In genomic region chr10:32445740-32446615, GRCh38 we compare ENCODE assay signal across 7 cellular contexts. TPM values are rescaled to one million over a fixed set of nuclear protein-coding genes. Genes with fewer than 3 reads are reported as not detected.
DNase-seq lines count a peak whose midpoint lies in the region; ATAC-seq and TF ChIP-seq lines count a peak whose summit lies in the region.

TSS of gene CCDC7 (plus strand) at chr10:32446140. CDS start at chr10:32451643, 5,503 bp downstream.

- H4K20me1 ChIP-seq in hepatocyte (ENCODE audit: insufficient read depth, poor library complexity, severe bottlenecking) = no peaks in the 10 kb centered on the region

- H3K36me3 ChIP-seq in ascending aorta (no peaks in the 10 kb centered on the region), hepatocyte (replicated peaks; ENCODE audit: insufficient read depth, low read depth) (no peaks in the 10 kb centered on the region)

- TF ChIP-seq CTCF in ascending aorta (IDR thresholded peaks at IDR 0.05) (peak; percentile 24 to 47 (median 41)), hepatocyte (IDR thresholded peaks at IDR 0.05; ENCODE audit: poor library complexity) (peak; percentile 53)

- H3K9me2 ChIP-seq in hepatocyte (replicated peaks; ENCODE audit: insufficient read depth) = no peaks in the 10 kb centered on the region

- peak within 1 kb of the TSS; percentile 98 to 99 for H3K27ac ChIP-seq in ascending aorta
- peak within 1 kb of the TSS; percentile 97 for H3K27ac ChIP-seq in hepatocyte

- WGBS in hepatocyte (ENCODE audit: low lambda C conversion rate, missing lambda C conversion rate) = 2% methylated on average over 56 of the region's 56 CpGs

- peak within 1 kb of the TSS; percentile 82 for H3K4me2 ChIP-seq in hepatocyte

- DNase-seq in NCI-H1694 (lab: John Stamatoyannopoulos, UW) (peak; percentile 74), T-helper 2 cell (peak; percentile 71 to 96 (median 78)), ascending aorta (ENCODE audit: low spot score in 2 of 2) (peak; percentile 29 to 92), hepatocyte (ENCODE audit: low spot score) (peak; percentile 94), renal cortical epithelial cell (ENCODE audit: low read depth) (peak; percentile 68)

- H3K27me3 ChIP-seq in ascending aorta (no peaks in the 10 kb centered on the region), hepatocyte (no peaks in the 10 kb centered on the region)

- intact Hi-C loops in ascending aorta (cut with DNase I) = loop anchor here (2.0 to 10.0 kb wide), 3 partner anchors 31 to 559 kb away; no protein-coding TSS in a partner anchor

- H3K9me3 ChIP-seq in ascending aorta = no peaks in the 10 kb centered on the region
- no peaks in the 10 kb centered on the region for H3K9me3 ChIP-seq in hepatocyte (ENCODE audit: low read depth)

- ATAC-seq in GM18498 (IDR thresholded peaks at IDR 0.05; ENCODE audit: unreplicated experiment) (peak; percentile 99), HG02885 (IDR thresholded peaks at IDR 0.05; ENCODE audit: poor library complexity, unreplicated experiment) (peak; percentile 97)

- H3K79me2 ChIP-seq in hepatocyte = peaks cover 16% of the 10 kb centered on the region

- peaks cover 0 to 12% of the 10 kb centered on the region in 2 donors for H3K4me1 ChIP-seq in ascending aorta
- peaks cover 7% of the 10 kb centered on the region for H3K4me1 ChIP-seq in hepatocyte (ENCODE audit: insufficient read depth)

- H3K4me3 ChIP-seq in ascending aorta (peak within 1 kb of the TSS; percentile 85 to 86), hepatocyte (peak within 1 kb of the TSS; percentile 27)

- H2AFZ ChIP-seq in hepatocyte = peak within 1 kb of the TSS; percentile 88

RNA-seq across cellular contexts. Expression of gene CCDC7, which starts in this region (rescaled TPM):
- total RNA-seq in ascending aorta (56.9 TPM), hepatocyte (10.0 and 11.3 TPM in 2 replicates), renal cortical epithelial cell (3.5 and 14.5 TPM in 2 replicates)
- polyA plus RNA-seq in hepatocyte = 2.0 and 6.1 TPM in 2 replicates

Comparison
In these comparisons a context has a peak if more than half of its experiments do, and no peak if none do; other contexts are left out.
1. Peak in every context shown above with its lines: DNase-seq, ATAC-seq, H3K4me3 ChIP-seq and H3K27ac ChIP-seq.